In genomic region chr10:73931767-73932624, GRCh38 we compare ENCODE assay signal across 8 cellular contexts. TPM values are rescaled to one million over a fixed set of nuclear protein-coding genes. Genes with fewer than 3 reads are reported as not detected.
A peak's percentile ranks its signal among the peaks of the same experiment; 100 is the strongest.
DNase-seq lines count a peak whose midpoint lies in the region; ATAC-seq and TF ChIP-seq lines count a peak whose summit lies in the region.

No MANE protein-coding gene starts in this region.

- intact Hi-C loops in right cardiac atrium (cut with DNase I) (no loop called here), left ventricle myocardium superior (cut with micrococcal nuclease) (no loop called here), natural killer cell (cut with micrococcal nuclease) (no loop called here), posterior cingulate gyrus (cut with DNase I) (no loop called here)

- no peaks in the 10 kb centered on the region for H3K27me3 ChIP-seq in right cardiac atrium (ENCODE audit: control insufficient read depth, insufficient read depth)

- TF ChIP-seq CTCF in NB4 (IDR thresholded peaks at IDR 0.05; ENCODE audit: low read depth, low read length), result no peak
- no peak for TF ChIP-seq CTCF in natural killer cell (IDR thresholded peaks at IDR 0.05)

- H3K4me1 Mint-ChIP-seq in natural killer cell, result peaks cover 0 to 13% of the 10 kb centered on the region in 2 donors

- WGBS in right cardiac atrium, result 81% methylated on average over 13 of the region's 13 CpGs

- H3K4me3 ChIP-seq in right cardiac atrium (ENCODE audit: low read length), result no peak overlapping the region
- H3K4me3 ChIP-seq in NB4 (ENCODE audit: low read depth, low read length), result no peak overlapping the region

- H3K9me3 Mint-ChIP-seq in natural killer cell, result no peaks in the 10 kb centered on the region

- no peak overlapping the region for H3K27ac Mint-ChIP-seq in natural killer cell

- no peak for TF ChIP-seq POLR2A in NB4 (IDR thresholded peaks at IDR 0.05; ENCODE audit: extremely low read depth, insufficient read length)

- no peaks in the 10 kb centered on the region for H3K9me3 ChIP-seq in right cardiac atrium (ENCODE audit: control insufficient read depth, low read length)

- H3K27ac ChIP-seq in right cardiac atrium (ENCODE audit: low read length), result no peak overlapping the region

- H3K27me3 Mint-ChIP-seq in natural killer cell (ENCODE audit: low read depth in 2 of 2), result peaks cover 12 to 15% of the 10 kb centered on the region in 2 donors

- H3K4me1 ChIP-seq in right cardiac atrium (ENCODE audit: control insufficient read depth, insufficient read depth, low read length), result no peaks in the 10 kb centered on the region

- H3K36me3 Mint-ChIP-seq in natural killer cell, result no peaks in the 10 kb centered on the region

- peak; percentile 16 to 30 for ATAC-seq in right cardiac atrium
- ATAC-seq in left ventricle myocardium superior, result no peak
- ATAC-seq in natural killer cell, result peak; percentile 58 to 68 (median 60)
- ATAC-seq in HG02840 (IDR thresholded peaks at IDR 0.05; ENCODE audit: low FRiP score, unreplicated experiment), result no peak

- H3K4me3 Mint-ChIP-seq in natural killer cell, result no peak overlapping the region

- DNase-seq in right cardiac atrium (no peak), left ventricle myocardium superior (no peak), NB4 (ENCODE audit: low read depth) (peak; percentile 64), natural killer cell (no peak), C1 segment of cervical spinal cord (lab: John Stamatoyannopoulos, UW) (no peak), posterior cingulate gyrus (no peak)
- peak; percentile 56 for DNase-seq in activated effector memory CD4-positive, alpha-beta T cell treated with Interleukin-2 at 50 U/mL for 16 hours

RNA-seq across cellular contexts. Expression of gene PLAU, which starts 21.1 kb away (rescaled TPM):
- total RNA-seq in right cardiac atrium, result 1 to 10 TPM; 4.8 to 7.1 (median 5.6) TPM
- 7.0 TPM for polyA plus RNA-seq in right cardiac atrium
- 6.6 TPM for total RNA-seq in left ventricle myocardium superior
- total RNA-seq in natural killer cell, result 1 to 10 TPM in 1 of 3 donors, under 1 TPM in 2; 0.12 to 1.6 (median 0.32) TPM

RNA-seq across cellular contexts. Expression of gene CAMK2G, which starts 57.6 kb away (rescaled TPM):
- total RNA-seq in right cardiac atrium (10 to 100 TPM; 10.0 to 18.2 (median 13.7) TPM), left ventricle myocardium superior (11.9 TPM), natural killer cell (10 to 100 TPM; 53.6 to 73.8 (median 62.3) TPM)
- polyA plus RNA-seq in right cardiac atrium, result 7.3 TPM

Comparison
In these comparisons a context has a peak if more than half of its experiments do, and no peak if none do; other contexts are left out.
1. ATAC-seq: peak in right cardiac atrium (2 of 2) and natural killer cell (3 of 3); none in left ventricle myocardium superior (single experiment) and HG02840 (single experiment).
2. DNase-seq: peak in NB4 (single experiment) and activated effector memory CD4-positive, alpha-beta T cell treated with Interleukin-2 at 50 U/mL for 16 hours (single experiment); none in right cardiac atrium (0 of 3), left ventricle myocardium superior (single experiment), natural killer cell (single experiment), C1 segment of cervical spinal cord (0 of 14) and posterior cingulate gyrus (0 of 10).